8 cellular contexts compared by ENCODE assay signal in the genomic region with DNA sequence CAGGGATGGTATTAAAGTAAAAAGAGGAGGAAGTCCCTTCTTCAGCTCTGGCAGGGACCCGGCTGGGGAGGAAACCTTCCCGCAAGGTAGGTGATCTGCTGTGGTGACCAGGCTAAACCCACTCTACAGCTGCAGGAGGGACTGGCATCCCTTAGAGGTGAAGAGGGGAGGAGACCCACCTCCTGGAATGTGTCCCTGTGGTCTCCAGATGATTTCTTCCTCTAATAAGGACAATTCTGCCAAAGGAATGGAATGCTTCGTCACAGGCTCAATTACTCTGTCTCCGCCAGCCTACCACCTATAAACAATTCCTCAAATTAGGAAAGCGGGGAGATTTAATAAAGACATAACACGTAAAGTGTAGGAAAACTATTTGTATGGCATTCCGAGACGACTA. TPM values are rescaled to one million over a fixed set of nuclear protein-coding genes. Genes with fewer than 3 reads are reported as not detected.
DNase-seq lines count a peak whose midpoint lies in the region; ATAC-seq and TF ChIP-seq lines count a peak whose summit lies in the region.

No MANE protein-coding gene starts in this region.

- peak overlapping the region; percentile 80 for H3K4me3 Mint-ChIP-seq in T-helper 2 cell treated with Interferon-gamma antibody and Interleukin-4, amounts not matched to agents 5 μg/mL and 100 μg/mL, for 36 hours
- peak overlapping the region; percentile 76 for H3K4me3 Mint-ChIP-seq in activated CD8-positive, alpha-beta T cell treated with anti-CD3 and anti-CD28 coated beads, Interleukin-2, amount 10 ng/mL, durations not matched to agents 7 days and 5 days

- CTCF ChIA-PET in activated CD8-positive, alpha-beta T cell treated with anti-CD3 and anti-CD28 coated beads, Interleukin-2, amount 10 ng/mL, durations not matched to agents 7 days and 5 days (lab: Charles Lee), result interaction anchor here (0.7 to 2.7 kb wide), 30 partner anchors 15 to 560 kb away, joined by 3 to 19 read pairs (median 4); a partner anchor contains a TSS

- H3K4me1 ChIP-seq in heart right ventricle, result peaks cover 0 to 36% (median 28%) of the 10 kb centered on the region in 9 donors

- no peak for TF ChIP-seq CTCF in heart right ventricle (IDR thresholded peaks at IDR 0.05)

- peaks cover 11% of the 10 kb centered on the region for H3K27me3 Mint-ChIP-seq in T-helper 2 cell treated with Interferon-gamma antibody and Interleukin-4, amounts not matched to agents 5 μg/mL and 100 μg/mL, for 36 hours (ENCODE audit: low read depth)
- H3K27me3 Mint-ChIP-seq in activated CD8-positive, alpha-beta T cell treated with anti-CD3 and anti-CD28 coated beads, Interleukin-2, amount 10 ng/mL, durations not matched to agents 7 days and 5 days (ENCODE audit: low read depth), result peaks cover 6% of the 10 kb centered on the region

- H3K36me3 Mint-ChIP-seq in T-helper 2 cell treated with Interferon-gamma antibody and Interleukin-4, amounts not matched to agents 5 μg/mL and 100 μg/mL, for 36 hours (ENCODE audit: low read depth), result peaks cover 5% of the 10 kb centered on the region
- peaks cover 8% of the 10 kb centered on the region for H3K36me3 Mint-ChIP-seq in activated CD8-positive, alpha-beta T cell treated with anti-CD3 and anti-CD28 coated beads, Interleukin-2, amount 10 ng/mL, durations not matched to agents 7 days and 5 days (ENCODE audit: low read depth)

- intact Hi-C loops in heart right ventricle (cut with DNase I), result loop anchor here (1.0 to 10.0 kb wide), 16 partner anchors 52 to 1139 kb away; a partner anchor contains a TSS
- intact Hi-C loops in sciatic nerve (cut with DNase I), result no loop called here

- no peaks in the 10 kb centered on the region for H3K36me3 ChIP-seq in heart right ventricle

- DNase-seq in T-helper 2 cell treated with Interferon-gamma antibody and Interleukin-4, amounts not matched to agents 5 μg/mL and 100 μg/mL, for 36 hours (ENCODE audit: low spot score), result no peak
- DNase-seq in T-helper 2 cell (no peak), heart right ventricle (no peak), sciatic nerve (ENCODE audit: low spot score) (peak; percentile 64), HuH-7 (ENCODE audit: low spot score) (no peak), NCI-H1092 (lab: John Stamatoyannopoulos, UW) (no peak), cortex of kidney (lab: John Stamatoyannopoulos, UW) (no peak)
- DNase-seq in activated CD8-positive, alpha-beta T cell treated with anti-CD3 and anti-CD28 coated beads, Interleukin-2, amount 10 ng/mL, durations not matched to agents 7 days and 5 days, result peak; percentile 25

- WGBS in heart right ventricle, 2 donors, result 11 to 17% methylated on average over 8 of the region's 8 CpGs

- H3K9me3 ChIP-seq in heart right ventricle, result no peaks in the 10 kb centered on the region

- H3K4me1 Mint-ChIP-seq in T-helper 2 cell treated with Interferon-gamma antibody and Interleukin-4, amounts not matched to agents 5 μg/mL and 100 μg/mL, for 36 hours (ENCODE audit: low read depth), result peaks cover 30% of the 10 kb centered on the region
- peaks cover 34% of the 10 kb centered on the region for H3K4me1 Mint-ChIP-seq in activated CD8-positive, alpha-beta T cell treated with anti-CD3 and anti-CD28 coated beads, Interleukin-2, amount 10 ng/mL, durations not matched to agents 7 days and 5 days (ENCODE audit: low read depth)

- H3K27ac Mint-ChIP-seq in T-helper 2 cell treated with Interferon-gamma antibody and Interleukin-4, amounts not matched to agents 5 μg/mL and 100 μg/mL, for 36 hours, result peak overlapping the region; percentile 81
- H3K27ac Mint-ChIP-seq in activated CD8-positive, alpha-beta T cell treated with anti-CD3 and anti-CD28 coated beads, Interleukin-2, amount 10 ng/mL, durations not matched to agents 7 days and 5 days, result peak overlapping the region; percentile 91

- H3K9me3 Mint-ChIP-seq in T-helper 2 cell treated with Interferon-gamma antibody and Interleukin-4, amounts not matched to agents 5 μg/mL and 100 μg/mL, for 36 hours, result no peaks in the 10 kb centered on the region
- no peaks in the 10 kb centered on the region for H3K9me3 Mint-ChIP-seq in activated CD8-positive, alpha-beta T cell treated with anti-CD3 and anti-CD28 coated beads, Interleukin-2, amount 10 ng/mL, durations not matched to agents 7 days and 5 days (ENCODE audit: insufficient read depth)

- peak overlapping the region; percentile 3 to 96 (median 90) for H3K27ac ChIP-seq in heart right ventricle

- peak overlapping the region; percentile 33 to 90 (median 74) for H3K4me3 ChIP-seq in heart right ventricle

- no peak for ATAC-seq in activated CD8-positive, alpha-beta T cell treated with anti-CD3 and anti-CD28 coated beads, Interleukin-2, amount 10 ng/mL, durations not matched to agents 7 days and 5 days
- peak in 1 of 8 donors; percentile 1 for ATAC-seq in heart right ventricle
- ATAC-seq in sciatic nerve, result no peak

- no peaks in the 10 kb centered on the region for H3K27me3 ChIP-seq in heart right ventricle

- POLR2A ChIA-PET in activated CD8-positive, alpha-beta T cell treated with anti-CD3 and anti-CD28 coated beads, Interleukin-2, amount 10 ng/mL, durations not matched to agents 7 days and 5 days (lab: Charles Lee), result interaction anchor here (0.6 to 1.1 kb wide), 2 partner anchors 151 to 158 kb away, joined by 3 to 5 read pairs; a partner anchor contains a TSS

RNA-seq across cellular contexts. Expression of a gene that starts 0.6 kb away (rescaled TPM):
- 10 to 100 TPM; 62.5 to 72.3 TPM for total RNA-seq in activated CD8-positive, alpha-beta T cell treated with anti-CD3 and anti-CD28 coated beads, Interleukin-2, amount 10 ng/mL, durations not matched to agents 7 days and 5 days
- total RNA-seq in heart right ventricle, result 10 to 100 TPM; 16.3 to 29.6 (median 20.6) TPM
- polyA plus RNA-seq in heart right ventricle, result 1 to 10 TPM; 5.6 TPM
- 80.1 TPM for total RNA-seq in sciatic nerve

RNA-seq across cellular contexts. Expression of a gene that starts 47.0 kb away (rescaled TPM):
- 100 to 1,000 TPM in 1 of 2 experiments, 10 to 100 TPM in 1; 97.1 to 111 TPM for total RNA-seq in activated CD8-positive, alpha-beta T cell treated with anti-CD3 and anti-CD28 coated beads, Interleukin-2, amount 10 ng/mL, durations not matched to agents 7 days and 5 days
- total RNA-seq in heart right ventricle, result 100 to 1,000 TPM; 113 to 162 (median 134) TPM
- polyA plus RNA-seq in heart right ventricle, result 100 to 1,000 TPM in 1 of 2 donors, 10 to 100 TPM in 1; 28.2 to 116 TPM
- total RNA-seq in sciatic nerve, result 260 TPM

Comparison
In these comparisons a context has a peak if more than half of its experiments do, and no peak if none do; other contexts are left out.
1. DNase-seq: peak in activated CD8-positive, alpha-beta T cell treated with anti-CD3 and anti-CD28 coated beads, Interleukin-2, amount 10 ng/mL, durations not matched to agents 7 days and 5 days (single experiment) and sciatic nerve (single experiment); none in T-helper 2 cell treated with Interferon-gamma antibody and Interleukin-4, amounts not matched to agents 5 μg/mL and 100 μg/mL, for 36 hours (single experiment), T-helper 2 cell (0 of 5), heart right ventricle (0 of 2), HuH-7 (single experiment), NCI-H1092 (single experiment) and cortex of kidney (single experiment).